In genomic region chr18:46104128-46104911, GRCh38 we compare ENCODE assay signal across 8 cellular contexts.
DNase-seq lines count a peak whose midpoint lies in the region; ATAC-seq lines count a peak whose summit lies in the region.

A gene with protein sequence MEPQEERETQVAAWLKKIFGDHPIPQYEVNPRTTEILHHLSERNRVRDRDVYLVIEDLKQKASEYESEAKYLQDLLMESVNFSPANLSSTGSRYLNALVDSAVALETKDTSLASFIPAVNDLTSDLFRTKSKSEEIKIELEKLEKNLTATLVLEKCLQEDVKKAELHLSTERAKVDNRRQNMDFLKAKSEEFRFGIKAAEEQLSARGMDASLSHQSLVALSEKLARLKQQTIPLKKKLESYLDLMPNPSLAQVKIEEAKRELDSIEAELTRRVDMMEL (plus strand): TSS chr18:46104385. CDS start chr18:46104412, 27 bp downstream.

- peak within 1 kb of the TSS; percentile 88 for H3K27ac ChIP-seq in BLaER1

- H3K4me1 ChIP-seq in BLaER1 = peaks cover 43% of the 10 kb centered on the region

- peak within 1 kb of the TSS; percentile 84 for H3K4me2 ChIP-seq in BLaER1

- peak within 1 kb of the TSS; percentile 87 for H3K9ac ChIP-seq in BLaER1

- DNase-seq in NCI-H69 (lab: John Stamatoyannopoulos, UW) (peak; percentile 100), dedifferentiated amniotic fluid mesenchymal stem cell (ENCODE audit: extremely low spot score) (peak; percentile 56), left kidney (ENCODE audit: low read depth, low spot score) (peak; percentile 98)
- peak; percentile 76 for DNase-seq in activated CD4-positive, alpha-beta T cell treated with anti-CD3 and anti-CD28 coated beads, Interleukin-2, amount 50 U/mL, for 1 hour
- peak; percentile 82 for DNase-seq in stimulated activated CD4-positive, alpha-beta T cell treated with anti-CD3 and anti-CD28 coated beads, Interleukin-1b, Interleukin-23, amount 100 ng/mL, for 48 hours

- no peaks in the 10 kb centered on the region for H3K9me3 ChIP-seq in BLaER1

- H3K36me3 ChIP-seq in BLaER1 = peaks cover 31% of the 10 kb centered on the region

- no peaks in the 10 kb centered on the region for H3K27me3 ChIP-seq in BLaER1

- peak; percentile 96 for ATAC-seq in GM19324 (IDR thresholded peaks at IDR 0.05; ENCODE audit: low FRiP score, unreplicated experiment)
- peak; percentile 70 for ATAC-seq in HG03469 (IDR thresholded peaks at IDR 0.05; ENCODE audit: unreplicated experiment)

- H4K20me1 ChIP-seq in BLaER1 = no peaks in the 10 kb centered on the region

- H3K4me3 ChIP-seq in BLaER1 = peak within 1 kb of the TSS; percentile 94

Comparison
In these comparisons a context has a peak if more than half of its experiments do, and no peak if none do; other contexts are left out.
1. Peak in every context shown above with its lines: DNase-seq, ATAC-seq, H3K4me3 ChIP-seq and H3K27ac ChIP-seq.